In genomic region chr4:6956434-6957147, GRCh38 we compare ENCODE assay signal across 26 cellular contexts. TPM values are rescaled to one million over a fixed set of nuclear protein-coding genes. Genes with fewer than 3 reads are reported as not detected.
DNase-seq lines count a peak whose midpoint lies in the region; TF ChIP-seq lines count a peak whose summit lies in the region.
"Had no signal": no experiment of that assay in that cellular context is flagged by ENCODE, and none has a peak within 500 bp of the region (broad histone marks: within the 10 kb centered on the region; RNA-seq: fewer than 3 reads in every experiment).

No MANE protein-coding gene starts in this region.

- H3K79me1 ChIP-seq in H9 (ENCODE audit: insufficient read depth, low read depth, low read length, poor library complexity, severe bottlenecking): no peaks in the 10 kb centered on the region

- no peak overlapping the region for H2AK5ac ChIP-seq in H9 (ENCODE audit: insufficient read length, low read length)

- H3K4me3 ChIP-seq in AG04450 (ENCODE audit: low read depth, low read length) (no peak overlapping the region), hepatocyte (no peak overlapping the region), neutrophil (ENCODE audit: low read depth in 1 of 2, low read length in 1 of 2) (no peak overlapping the region)
- H3K4me3 ChIP-seq: GM12878 had no signal

- H3K27me3 ChIP-seq in AG04450 (ENCODE audit: control insufficient read depth, insufficient read depth, low read length) (no peaks in the 10 kb centered on the region), H9 (ENCODE audit: insufficient read depth, low read length) (no peaks in the 10 kb centered on the region), hepatocyte (no peaks in the 10 kb centered on the region), neutrophil (no peaks in the 10 kb centered on the region)

- H3K27ac ChIP-seq in AG04450 (ENCODE audit: low read depth, low read length): peak overlapping the region; percentile 65
- no peak overlapping the region for H3K27ac ChIP-seq in H9 (ENCODE audit: insufficient read length, low read depth, low read length)
- H3K27ac ChIP-seq in hepatocyte: peak overlapping the region; percentile 93
- peak overlapping the region; percentile 25 for H3K27ac ChIP-seq in neutrophil
- H3K27ac ChIP-seq: parathyroid adenoma had no signal

- no peak overlapping the region for H4K5ac ChIP-seq in H9 (ENCODE audit: insufficient read length, low read depth, low read length)

- H3K4me1 ChIP-seq in H9 (ENCODE audit: insufficient read depth, low read length) (peaks cover 1% of the 10 kb centered on the region; the same call in 1 of the 2 replicates), hepatocyte (ENCODE audit: insufficient read depth) (peaks cover 35% of the 10 kb centered on the region), neutrophil (ENCODE audit: control insufficient read depth in 1 of 2, insufficient read depth in 1 of 2, low read depth in 1 of 2, low read length in 1 of 2) (peaks cover 0 to 3% of the 10 kb centered on the region in 2 experiments)
- H3K4me1 ChIP-seq: parathyroid adenoma had no signal

- H3K79me2 ChIP-seq in H9 (ENCODE audit: insufficient read depth, low read length) (no peaks in the 10 kb centered on the region; the same call in 1 of the 2 replicates), hepatocyte (peaks cover 92% of the 10 kb centered on the region)

- H3K27me3 Mint-ChIP-seq in H9 (ENCODE audit: low read depth) (no peaks in the 10 kb centered on the region; the same call in 1 of the 2 replicates), glutamatergic neuron (ENCODE audit: unreplicated experiment) (peaks cover 5% of the 10 kb centered on the region)
- H3K27me3 Mint-ChIP-seq: activated CD4-positive, alpha-beta memory T cell treated with anti-CD3 and anti-CD28 coated beads, Interleukin-2, amount 10 ng/mL, durations not matched to agents 7 days and 5 days; natural killer cell treated with Interleukin-12 subunit alpha and Interleukin-12 subunit beta and Interleukin-15 and Interleukin-18, amount 100 ng/mL, for 72 hours had no signal

- DNase-seq in AG04450 (ENCODE audit: low read depth, low spot score): no peak
- no peak for DNase-seq in H9
- DNase-seq in hepatocyte (ENCODE audit: low spot score): no peak
- no peak for DNase-seq in hypothalamus (lab: John Stamatoyannopoulos, UW)
- no peak for DNase-seq in effector CD8-positive, alpha-beta T cell (lab: John Stamatoyannopoulos, UW)
- no peak for DNase-seq in glutamatergic neuron
- DNase-seq in iPS-NIHi11 (ENCODE audit: low spot score): no peak
- DNase-seq: activated CD4-positive, alpha-beta memory T cell treated with anti-CD3 and anti-CD28 coated beads, Interleukin-2, amount 10 ng/mL, durations not matched to agents 7 days and 5 days; activated CD4-positive, CD25-positive, alpha-beta regulatory T cell; activated naive CD4-positive, alpha-beta T cell treated with anti-CD3 and anti-CD28 coated beads, Interleukin-2, amount 50 U/mL, for 16 hours; activated T-cell treated with anti-CD3 and anti-CD28 coated beads, Interleukin-2, amount 50 U/mL, for 1 hour; DMS79 treated with DMSO at 0.1 percent for 48 hours; erythroblast; foreskin melanocyte; HFFc6; Karpas-422; mesendoderm; NCI-H187; NCI-H226; NCI-H774; stimulated activated CD8-positive, alpha-beta memory T cell treated with anti-CD3 and anti-CD28 coated beads, Interleukin-4, amount 100 ng/mL, for 48 hours; T1000 had no signal

- no peak overlapping the region for H2BK12ac ChIP-seq in H9 (ENCODE audit: insufficient read length, low read depth, low read length)

- no peaks in the 10 kb centered on the region for H3K36me3 ChIP-seq in hepatocyte (replicated peaks; ENCODE audit: insufficient read depth, low read depth)
- no peaks in the 10 kb centered on the region for H3K36me3 ChIP-seq in neutrophil

- no peak overlapping the region for H3K4ac ChIP-seq in H9 (ENCODE audit: low read depth, low read length)

- no peak overlapping the region for H3K9ac ChIP-seq in H9 (ENCODE audit: extremely low read depth, insufficient read length, low read length)
- H3K9ac ChIP-seq: parathyroid adenoma had no signal

- no peak overlapping the region for H4K8ac ChIP-seq in H9 (replicated peaks; ENCODE audit: insufficient read length, low read depth, low read length)

- no peak overlapping the region for H3K18ac ChIP-seq in H9 (ENCODE audit: insufficient read length, low read depth, low read length)

- H3K4me1 Mint-ChIP-seq in H9 (peaks cover 63 to 76% of the 10 kb centered on the region in 2 experiments), glutamatergic neuron (ENCODE audit: low read depth, unreplicated experiment) (peaks cover 49% of the 10 kb centered on the region)

- POLR2A ChIA-PET in AG04450 (lab: Yijun Ruan, JAX): no interaction called here

- no peak for TF ChIP-seq CTCF in AG04450 (IDR thresholded peaks at IDR 0.05; ENCODE audit: low read depth, low read length)
- TF ChIP-seq CTCF in H9 (conservative IDR thresholded peaks at IDR 0.05): no peak
- no peak for TF ChIP-seq CTCF in hepatocyte (IDR thresholded peaks at IDR 0.05; ENCODE audit: poor library complexity)
- no peak for TF ChIP-seq CTCF in neutrophil (IDR thresholded peaks at IDR 0.05)
- TF ChIP-seq CTCF in glutamatergic neuron (IDR thresholded peaks at IDR 0.05; ENCODE audit: partially characterized antibody, unreplicated experiment): no peak

- CTCF ChIA-PET in AG04450 (lab: Charles Lee): interaction anchor here (1.2 to 1.3 kb wide), 2 partner anchors 18 to 83 kb away, joined by 3 to 4 read pairs; no protein-coding TSS in a partner anchor

- H2BK5ac ChIP-seq in H9 (ENCODE audit: insufficient read length, low read length): no peak overlapping the region

- no peak overlapping the region for H2BK120ac ChIP-seq in H9 (ENCODE audit: low read depth, low read length, poor library complexity, severe bottlenecking)

- no peaks in the 10 kb centered on the region for H3K36me3 Mint-ChIP-seq in H9 (ENCODE audit: insufficient read depth in 1 of 3, low read depth in 3 of 3)
- no peaks in the 10 kb centered on the region for H3K36me3 Mint-ChIP-seq in glutamatergic neuron (ENCODE audit: unreplicated experiment)
- H3K36me3 Mint-ChIP-seq: natural killer cell treated with Interleukin-12 subunit alpha and Interleukin-12 subunit beta and Interleukin-15 and Interleukin-18, amount 100 ng/mL, for 72 hours had no signal

- peak overlapping the region in 2 of 3 experiments; percentile 49 to 92; a peak in 3 of 7 replicates for H3K27ac Mint-ChIP-seq in H9
- H3K27ac Mint-ChIP-seq in glutamatergic neuron (ENCODE audit: unreplicated experiment): no peak overlapping the region
- H3K27ac Mint-ChIP-seq: activated CD4-positive, alpha-beta memory T cell treated with anti-CD3 and anti-CD28 coated beads, Interleukin-2, amount 10 ng/mL, durations not matched to agents 7 days and 5 days; HFFc6; natural killer cell treated with Interleukin-12 subunit alpha and Interleukin-12 subunit beta and Interleukin-15 and Interleukin-18, amount 100 ng/mL, for 72 hours had no signal

- H3K23me2 ChIP-seq in H9 (ENCODE audit: insufficient read length, low read depth, low read length, poor library complexity, severe bottlenecking): peaks cover 5% of the 10 kb centered on the region

- H2BK20ac ChIP-seq in H9 (ENCODE audit: low read depth, low read length, poor library complexity, severe bottlenecking): no peak overlapping the region

- H3K56ac ChIP-seq in H9 (ENCODE audit: insufficient read length, low read depth, low read length): no peak overlapping the region

- H3K23ac ChIP-seq in H9 (ENCODE audit: insufficient read length, low read depth, low read length): no peak overlapping the region

- no peak overlapping the region for H3K14ac ChIP-seq in H9 (ENCODE audit: insufficient read depth, low read length)

- no peak overlapping the region for H3K4me3 Mint-ChIP-seq in H9
- no peak overlapping the region for H3K4me3 Mint-ChIP-seq in glutamatergic neuron (ENCODE audit: unreplicated experiment)
- H3K4me3 Mint-ChIP-seq: activated CD4-positive, alpha-beta memory T cell treated with anti-CD3 and anti-CD28 coated beads, Interleukin-2, amount 10 ng/mL, durations not matched to agents 7 days and 5 days; HFFc6; natural killer cell treated with Interleukin-12 subunit alpha and Interleukin-12 subunit beta and Interleukin-15 and Interleukin-18, amount 100 ng/mL, for 72 hours had no signal

- no peak overlapping the region for H3K4me2 ChIP-seq in H9 (ENCODE audit: insufficient read depth, insufficient read length, low read length)
- no peak overlapping the region for H3K4me2 ChIP-seq in hepatocyte

- H2AFZ ChIP-seq in H9 (ENCODE audit: low read length) (no peak overlapping the region), hepatocyte (no peak overlapping the region)
- H2AFZ ChIP-seq: parathyroid adenoma had no signal

- H4K20me1 ChIP-seq in H9 (ENCODE audit: control insufficient read depth, insufficient read depth, insufficient read length) (no peaks in the 10 kb centered on the region), hepatocyte (ENCODE audit: insufficient read depth, poor library complexity, severe bottlenecking) (peaks cover 3% of the 10 kb centered on the region)

- no peak overlapping the region for H2BK15ac ChIP-seq in H9 (ENCODE audit: low read depth, low read length)

- no peak overlapping the region for H3T11ph ChIP-seq in H9 (ENCODE audit: low read length)

- H3K9me3 Mint-ChIP-seq in H9 (no peaks in the 10 kb centered on the region), glutamatergic neuron (ENCODE audit: unreplicated experiment) (peaks cover 4% of the 10 kb centered on the region)
- H3K9me3 Mint-ChIP-seq: activated CD4-positive, alpha-beta memory T cell treated with anti-CD3 and anti-CD28 coated beads, Interleukin-2, amount 10 ng/mL, durations not matched to agents 7 days and 5 days; HFFc6; natural killer cell treated with Interleukin-12 subunit alpha and Interleukin-12 subunit beta and Interleukin-15 and Interleukin-18, amount 100 ng/mL, for 72 hours had no signal

- H4K91ac ChIP-seq in H9 (ENCODE audit: insufficient read length, low read depth, low read length): no peak overlapping the region

- WGBS in H9 (ENCODE audit: extremely low coverage, insufficient read length, low lambda C conversion rate): no CpG with 5 or more reads among the region's 24 CpGs
- WGBS in hepatocyte (ENCODE audit: low lambda C conversion rate, missing lambda C conversion rate): 91% methylated on average over 24 of the region's 24 CpGs

- no peaks in the 10 kb centered on the region for H3K9me2 ChIP-seq in hepatocyte (replicated peaks; ENCODE audit: insufficient read depth)

- H3K9me3 ChIP-seq in AG04450 (ENCODE audit: control insufficient read depth, insufficient read depth, low read length) (peaks cover 7% of the 10 kb centered on the region; the same call in 1 of the 2 replicates), H9 (ENCODE audit: control insufficient read depth, low read depth, low read length) (no peaks in the 10 kb centered on the region), hepatocyte (ENCODE audit: low read depth) (no peaks in the 10 kb centered on the region), neutrophil (no peaks in the 10 kb centered on the region)

RNA-seq across cellular contexts. Expression of gene TBC1D14, which starts 47.0 kb away (rescaled TPM):
- polyA plus RNA-seq in AG04450 (2011; rRNA removed) (46.3 and 47.1 TPM in 2 replicates), hepatocyte (26.5 and 33.6 TPM in 2 replicates)
- polyA minus RNA-seq in AG04450 (2011; rRNA and poly(A)+ RNA removed): 43.8 and 50.4 TPM in 2 replicates
- total RNA-seq in H9 (2021) (44.5 and 50.2 TPM in 2 replicates), hepatocyte (46.1 and 50.8 TPM in 2 replicates), glutamatergic neuron (ENCODE audit: unreplicated experiment) (82.2 TPM)
